Comparison of ENCODE assay signal across 17 cellular contexts in the genomic region with DNA sequence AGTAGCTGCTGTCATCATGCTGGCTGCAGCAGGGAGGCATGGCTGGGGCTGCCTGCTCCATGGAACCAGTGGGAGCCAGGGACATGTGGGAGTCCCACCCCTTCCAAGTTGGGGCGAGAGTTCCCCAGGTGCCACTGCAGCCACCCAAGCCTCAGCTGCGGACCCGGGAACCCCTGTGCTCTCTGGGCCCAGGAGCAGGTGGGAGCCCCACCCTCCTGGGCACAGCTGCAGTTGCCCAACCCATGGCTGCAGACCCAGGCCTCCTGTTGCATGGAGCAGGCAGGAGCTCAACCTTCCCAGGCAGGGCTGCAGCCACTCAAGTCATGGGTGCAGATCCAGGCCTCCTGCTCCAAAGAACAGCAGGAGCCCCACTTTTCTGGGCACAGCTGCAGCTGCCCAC.
A peak's percentile ranks its signal among the peaks of the same experiment; 100 is the strongest.
DNase-seq lines count a peak whose midpoint lies in the region; ATAC-seq and TF ChIP-seq lines count a peak whose summit lies in the region.
"Had no signal": no experiment of that assay in that cellular context is flagged by ENCODE, and none has a peak within 500 bp of the region (broad histone marks: within the 10 kb centered on the region; RNA-seq: fewer than 3 reads in every experiment).

No MANE protein-coding gene starts in this region.

- H3K4me3 ChIP-seq in sigmoid colon: no peak overlapping the region
- H3K4me3 ChIP-seq: A549; BLaER1 treated with 17β-estradiol and CSF1 and Interleukin-3, amounts not matched to agents 10 nM and 100 nM had no signal

- no peaks in the 10 kb centered on the region for H3K4me1 Mint-ChIP-seq in stimulated activated naive CD8-positive, alpha-beta T cell treated with anti-CD3 and anti-CD28 coated beads, Interleukin-15, amount 100 ng/mL, for 72 hours
- no peaks in the 10 kb centered on the region for H3K4me1 Mint-ChIP-seq in stimulated activated effector memory CD8-positive, alpha-beta T cell treated with anti-CD3 and anti-CD28 coated beads, Interleukin-12 subunit alpha, Interleukin-12 subunit beta, amount 100 ng/mL, for 72 hours
- H3K4me1 Mint-ChIP-seq: B cell had no signal

- intact Hi-C loops in sigmoid colon (cut with DNase I): no loop called here

- no peak for TF ChIP-seq POLR2A in sigmoid colon (IDR thresholded peaks at IDR 0.05)

- DNase-seq in stimulated activated naive CD8-positive, alpha-beta T cell treated with anti-CD3 and anti-CD28 coated beads, Interleukin-15, amount 100 ng/mL, for 72 hours: no peak
- no peak for DNase-seq in stimulated activated naive CD8-positive, alpha-beta T cell treated with anti-CD3 and anti-CD28 coated beads, Interleukin-15, Interleukin-2, amounts not matched to agents 100 U/mL and 50 U/mL, for 24 hours
- no peak for DNase-seq in stimulated activated effector memory CD8-positive, alpha-beta T cell treated with anti-CD3 and anti-CD28 coated beads, Interleukin-12 subunit alpha, Interleukin-12 subunit beta, amount 100 ng/mL, for 72 hours (ENCODE audit: low spot score in 2 of 2)
- no peak for DNase-seq in sigmoid colon
- DNase-seq: AML-193; Caco-2; Calu3; CD4-positive, alpha-beta T cell; CD8-positive, alpha-beta T cell; DMS79 treated with DMSO at 0.1 percent for 48 hours; GF-D8 had no signal

- peaks cover 0 to 18% of the 10 kb centered on the region in 2 donors for H3K9me3 Mint-ChIP-seq in stimulated activated naive CD8-positive, alpha-beta T cell treated with anti-CD3 and anti-CD28 coated beads, Interleukin-15, amount 100 ng/mL, for 72 hours
- H3K9me3 Mint-ChIP-seq in stimulated activated effector memory CD8-positive, alpha-beta T cell treated with anti-CD3 and anti-CD28 coated beads, Interleukin-12 subunit alpha, Interleukin-12 subunit beta, amount 100 ng/mL, for 72 hours: peaks cover 15% of the 10 kb centered on the region

- TF ChIP-seq EP300 in sigmoid colon (IDR thresholded peaks at IDR 0.05): no peak

- no peaks in the 10 kb centered on the region for H3K27me3 ChIP-seq in sigmoid colon
- H3K27me3 ChIP-seq: BLaER1 treated with 17β-estradiol and CSF1 and Interleukin-3, amounts not matched to agents 10 nM and 100 nM had no signal

- no peak overlapping the region for H3K27ac Mint-ChIP-seq in stimulated activated naive CD8-positive, alpha-beta T cell treated with anti-CD3 and anti-CD28 coated beads, Interleukin-15, amount 100 ng/mL, for 72 hours
- H3K27ac Mint-ChIP-seq in stimulated activated effector memory CD8-positive, alpha-beta T cell treated with anti-CD3 and anti-CD28 coated beads, Interleukin-12 subunit alpha, Interleukin-12 subunit beta, amount 100 ng/mL, for 72 hours: no peak overlapping the region
- H3K27ac Mint-ChIP-seq: B cell; CD4-positive, alpha-beta T cell; CD8-positive, alpha-beta T cell had no signal

- no peaks in the 10 kb centered on the region for H3K36me3 ChIP-seq in sigmoid colon
- H3K36me3 ChIP-seq: BLaER1 treated with 17β-estradiol and CSF1 and Interleukin-3, amounts not matched to agents 10 nM and 100 nM had no signal

- 92 to 93% methylated on average over 3 of the region's 3 CpGs for WGBS in sigmoid colon, 2 donors

- no peak for TF ChIP-seq CTCF in sigmoid colon (IDR thresholded peaks at IDR 0.05)

- H3K4me1 ChIP-seq in sigmoid colon: no peaks in the 10 kb centered on the region
- H3K4me1 ChIP-seq: A549; BLaER1 treated with 17β-estradiol and CSF1 and Interleukin-3, amounts not matched to agents 10 nM and 100 nM; Caco-2 had no signal

- peak; percentile 28 for ATAC-seq in stimulated activated naive CD8-positive, alpha-beta T cell treated with anti-CD3 and anti-CD28 coated beads, Interleukin-15, amount 100 ng/mL, for 72 hours
- ATAC-seq in stimulated activated naive CD8-positive, alpha-beta T cell treated with anti-CD3 and anti-CD28 coated beads, Interleukin-15, Interleukin-2, amounts not matched to agents 100 U/mL and 50 U/mL, for 24 hours: no peak
- peak; percentile 17 for ATAC-seq in stimulated activated effector memory CD8-positive, alpha-beta T cell treated with anti-CD3 and anti-CD28 coated beads, Interleukin-12 subunit alpha, Interleukin-12 subunit beta, amount 100 ng/mL, for 72 hours
- ATAC-seq in HG02870 (IDR thresholded peaks at IDR 0.05; ENCODE audit: unreplicated experiment): no peak
- ATAC-seq: CD8-positive, alpha-beta T cell had no signal

- no peak overlapping the region for H3K27ac ChIP-seq in sigmoid colon
- H3K27ac ChIP-seq: 22Rv1; BLaER1 treated with 17β-estradiol and CSF1 and Interleukin-3, amounts not matched to agents 10 nM and 100 nM; C4-2B had no signal

- H3K9me3 ChIP-seq in sigmoid colon: no peaks in the 10 kb centered on the region
- H3K9me3 ChIP-seq: A549 had no signal

- H3K4me3 Mint-ChIP-seq in stimulated activated naive CD8-positive, alpha-beta T cell treated with anti-CD3 and anti-CD28 coated beads, Interleukin-15, amount 100 ng/mL, for 72 hours: no peak overlapping the region
- H3K4me3 Mint-ChIP-seq in stimulated activated effector memory CD8-positive, alpha-beta T cell treated with anti-CD3 and anti-CD28 coated beads, Interleukin-12 subunit alpha, Interleukin-12 subunit beta, amount 100 ng/mL, for 72 hours: no peak overlapping the region
- H3K4me3 Mint-ChIP-seq: B cell; CD4-positive, alpha-beta T cell; CD8-positive, alpha-beta T cell had no signal

- no peaks in the 10 kb centered on the region for H3K27me3 Mint-ChIP-seq in stimulated activated naive CD8-positive, alpha-beta T cell treated with anti-CD3 and anti-CD28 coated beads, Interleukin-15, amount 100 ng/mL, for 72 hours
- H3K27me3 Mint-ChIP-seq: B cell; CD4-positive, alpha-beta T cell had no signal

- no peaks in the 10 kb centered on the region for H3K36me3 Mint-ChIP-seq in stimulated activated effector memory CD8-positive, alpha-beta T cell treated with anti-CD3 and anti-CD28 coated beads, Interleukin-12 subunit alpha, Interleukin-12 subunit beta, amount 100 ng/mL, for 72 hours
- H3K36me3 Mint-ChIP-seq: CD8-positive, alpha-beta T cell had no signal

Comparison
In these comparisons a context has a peak if more than half of its experiments do, and no peak if none do; other contexts are left out.
1. ATAC-seq: peak in stimulated activated naive CD8-positive, alpha-beta T cell treated with anti-CD3 and anti-CD28 coated beads, Interleukin-15, amount 100 ng/mL, for 72 hours (single experiment) and stimulated activated effector memory CD8-positive, alpha-beta T cell treated with anti-CD3 and anti-CD28 coated beads, Interleukin-12 subunit alpha, Interleukin-12 subunit beta, amount 100 ng/mL, for 72 hours (single experiment); none in stimulated activated naive CD8-positive, alpha-beta T cell treated with anti-CD3 and anti-CD28 coated beads, Interleukin-15, Interleukin-2, amounts not matched to agents 100 U/mL and 50 U/mL, for 24 hours (single experiment) and HG02870 (single experiment).